Comparison of ENCODE assay signal across 8 cellular contexts in the genomic region with DNA sequence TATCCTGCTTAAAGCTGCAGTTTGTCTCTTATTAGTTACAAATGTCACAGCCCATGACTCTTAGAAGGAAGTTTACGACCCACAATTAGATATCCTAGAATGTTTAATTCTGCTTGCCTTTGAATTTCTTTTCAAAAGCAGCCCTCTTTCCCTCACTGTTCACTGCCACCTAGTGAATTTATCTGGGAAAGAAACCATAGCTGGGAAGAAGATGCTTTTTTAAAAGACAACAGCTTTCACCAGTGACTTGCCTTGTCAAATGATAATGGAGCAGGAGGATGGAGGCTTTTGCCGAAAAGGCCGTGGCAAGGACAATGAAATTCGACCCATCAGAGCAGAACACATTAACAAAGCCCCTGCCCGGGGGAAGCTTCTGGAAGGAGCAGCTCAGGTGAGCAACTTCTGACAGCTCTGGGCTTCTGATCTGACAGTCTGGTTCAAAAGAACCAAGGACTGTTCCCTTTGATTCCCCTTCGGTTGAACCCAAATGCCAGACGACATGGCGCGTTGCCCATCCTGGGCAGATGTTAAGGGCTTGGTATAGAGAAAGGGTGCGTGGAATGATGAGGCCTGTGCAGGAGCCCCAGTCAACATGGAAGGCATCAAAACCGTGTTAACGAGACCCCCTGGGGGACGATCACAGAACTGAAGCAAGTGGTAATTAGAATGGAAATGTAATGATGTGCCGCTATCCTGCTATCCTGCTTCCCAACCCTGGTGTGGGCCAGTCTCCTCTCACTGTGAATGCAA.
DNase-seq lines count a peak whose midpoint lies in the region; ATAC-seq and TF ChIP-seq lines count a peak whose summit lies in the region.

No MANE protein-coding gene starts in this region.

- WGBS in right lobe of liver (ENCODE audit: insufficient coverage, low coverage, low lambda C conversion rate, missing lambda C conversion rate), result 26% methylated on average over 9 of the region's 14 CpGs

- H3K9me2 ChIP-seq in Karpas-422 (replicated peaks; ENCODE audit: insufficient read depth, low read length), result no peaks in the 10 kb centered on the region

- H3K4me3 ChIP-seq in cardiac fibroblast (replicated peaks in 1 of 2; ENCODE audit: low read depth in 2 of 2, low read length in 2 of 2), result no peak overlapping the region
- no peak overlapping the region for H3K4me3 ChIP-seq in right lobe of liver
- no peak overlapping the region for H3K4me3 ChIP-seq in Karpas-422 (ENCODE audit: low read length)

- H3K9me3 ChIP-seq in right lobe of liver, result no peaks in the 10 kb centered on the region
- H3K9me3 ChIP-seq in Karpas-422 (ENCODE audit: low read length), result no peaks in the 10 kb centered on the region

- no peaks in the 10 kb centered on the region for H3K36me3 ChIP-seq in right lobe of liver
- no peaks in the 10 kb centered on the region for H3K36me3 ChIP-seq in Karpas-422 (ENCODE audit: insufficient read depth, low read length)

- H4K20me1 ChIP-seq in Karpas-422 (ENCODE audit: insufficient read depth, low read depth, low read length), result no peaks in the 10 kb centered on the region

- DNase-seq in HuH-7 (ENCODE audit: low spot score) (peak; percentile 25), cardiac fibroblast (ENCODE audit: low read depth in 2 of 2) (peak; percentile 68 to 72), right lobe of liver (no peak), cortex of kidney (lab: John Stamatoyannopoulos, UW) (no peak), Karpas-422 (no peak), UCSD-AML1 (lab: John Stamatoyannopoulos, UW; ENCODE audit: unreplicated experiment) (no peak)

- no peak overlapping the region for H3K9ac ChIP-seq in Karpas-422 (ENCODE audit: low read length)

- no peak overlapping the region for H3K27ac ChIP-seq in C4-2B
- H3K27ac ChIP-seq in right lobe of liver, result no peak overlapping the region
- H3K27ac ChIP-seq in Karpas-422 (ENCODE audit: low read length), result no peak overlapping the region

- TF ChIP-seq POLR2A in right lobe of liver (IDR thresholded peaks at IDR 0.05), result no peak

- no peak overlapping the region for H3K4me2 ChIP-seq in Karpas-422 (ENCODE audit: low read depth, low read length, poor library complexity, severe bottlenecking)

- H3K4me1 ChIP-seq in right lobe of liver (no peaks in the 10 kb centered on the region), Karpas-422 (ENCODE audit: low read length) (no peaks in the 10 kb centered on the region)

- intact Hi-C loops in right lobe of liver (cut with DNase I), result loop anchor here in 1 of 2 donors (5.0 kb wide), 1 partner anchor 307 kb away; no protein-coding TSS in a partner anchor

- no peaks in the 10 kb centered on the region for H3K79me2 ChIP-seq in Karpas-422 (ENCODE audit: low read length)

- no peak overlapping the region for H2AFZ ChIP-seq in Karpas-422 (ENCODE audit: low read length)

- ATAC-seq in right lobe of liver, result peak; percentile 65 to 84 (median 72)
- ATAC-seq in HG03108 (IDR thresholded peaks at IDR 0.05; ENCODE audit: unreplicated experiment), result no peak

- TF ChIP-seq CTCF in C4-2B (conservative IDR thresholded peaks at IDR 0.05) (peak; percentile 56), cardiac fibroblast (IDR thresholded peaks at IDR 0.05; ENCODE audit: low read depth, low read length) (peak; percentile 62), right lobe of liver (IDR thresholded peaks at IDR 0.05) (peak; percentile 47 to 65 (median 52))

- H3K27me3 ChIP-seq in right lobe of liver (no peaks in the 10 kb centered on the region), Karpas-422 (ENCODE audit: low read length) (no peaks in the 10 kb centered on the region)

Comparison
In these comparisons a context has a peak if more than half of its experiments do, and no peak if none do; other contexts are left out.
1. DNase-seq: peak in HuH-7 (single experiment) and cardiac fibroblast (2 of 2); none in right lobe of liver (0 of 3), cortex of kidney (single experiment), Karpas-422 (single experiment) and UCSD-AML1 (single experiment).
2. Peak in every context shown above with its lines, with median percentiles within 50 percentile points of each other: CTCF ChIP-seq.